In the genomic region with DNA sequence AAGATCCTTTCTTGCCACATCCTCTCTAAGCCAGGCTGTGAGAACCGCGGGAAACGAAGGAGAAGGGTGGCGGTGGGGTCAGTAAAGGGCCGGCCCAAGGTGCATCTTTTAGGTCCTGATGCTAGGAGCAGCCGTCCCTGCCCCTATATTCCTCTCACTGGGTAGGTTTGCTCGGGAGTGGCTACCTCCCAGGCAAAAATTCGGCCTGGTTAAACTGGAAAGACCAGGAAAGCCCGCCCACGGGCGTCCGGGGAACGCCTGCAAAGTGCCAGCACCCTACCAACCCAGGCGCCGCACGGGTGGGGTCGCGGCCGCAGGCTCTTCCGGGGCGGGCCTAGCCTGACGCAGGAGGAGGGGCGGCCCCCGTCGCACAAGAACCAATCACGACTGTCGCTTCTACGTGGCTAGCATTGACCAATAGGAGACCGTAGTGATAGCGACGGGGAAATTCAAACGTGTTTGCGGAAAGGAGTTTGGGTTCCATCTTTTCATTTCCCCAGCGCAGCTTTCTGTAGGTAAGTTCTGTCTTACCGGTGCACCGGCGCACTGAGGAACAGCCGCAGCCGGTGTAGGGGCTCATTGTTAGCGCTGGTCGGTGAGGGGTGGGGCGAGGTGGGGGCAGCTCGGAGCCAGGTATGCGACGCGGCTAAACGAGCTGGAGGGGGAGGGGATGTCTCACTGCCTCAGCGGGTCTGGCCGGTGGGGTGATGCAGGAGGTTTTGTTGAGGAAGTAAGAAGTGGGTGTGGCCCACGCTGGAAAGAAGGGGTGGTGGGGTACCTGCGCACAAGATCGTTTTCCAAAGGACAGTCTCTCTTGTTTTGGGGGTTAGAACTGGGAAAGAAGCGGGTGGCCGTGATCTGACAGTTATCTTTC, we compare ENCODE assay signal across 1 cellular context.
TF ChIP-seq lines count a peak whose summit lies in the region.

Gene TTK (plus strand): TSS at position 451 of the 874 bp plus-strand sequence. CDS start 1,195 bp downstream, outside the sequence.

TF ChIP-seq in GM12878, 131 proteins besides CTCF, POLR2A, EP300 and RAD21 (continued from another document and continues in another):
- TF ChIP-seq ZBTB40 (IDR thresholded peaks at IDR 0.05; ENCODE audit: borderline replicate concordance): peak; percentile 60; the same call in 1 of the 2 replicates
- TF ChIP-seq NR2C1 (IDR thresholded peaks at IDR 0.05): peak; percentile 56
- TF ChIP-seq NRF1 (conservative IDR thresholded peaks at IDR 0.05; ENCODE audit: low read depth, low read length): no peak
- no peak for TF ChIP-seq SMAD5 (IDR thresholded peaks at IDR 0.05; ENCODE audit: low read depth)
- no peak for TF ChIP-seq HCFC1 (IDR thresholded peaks at IDR 0.05; ENCODE audit: low read length)
- no peak for TF ChIP-seq JUNB (IDR thresholded peaks at IDR 0.05)
- TF ChIP-seq PAX5 (IDR thresholded peaks at IDR 0.05; ENCODE audit: borderline replicate concordance, low read depth, low read length): no peak
- peak; percentile 57 for TF ChIP-seq GABPA (IDR thresholded peaks at IDR 0.05; ENCODE audit: low read depth)
- TF ChIP-seq STAT1 (conservative IDR thresholded peaks at IDR 0.05): no peak
- no peak for TF ChIP-seq TARDBP (IDR thresholded peaks at IDR 0.05; ENCODE audit: borderline replicate concordance)
- TF ChIP-seq, protein P1, sequence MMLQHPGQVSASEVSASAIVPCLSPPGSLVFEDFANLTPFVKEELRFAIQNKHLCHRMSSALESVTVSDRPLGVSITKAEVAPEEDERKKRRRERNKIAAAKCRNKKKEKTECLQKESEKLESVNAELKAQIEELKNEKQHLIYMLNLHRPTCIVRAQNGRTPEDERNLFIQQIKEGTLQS (IDR thresholded peaks at IDR 0.05; ENCODE audit: borderline replicate concordance, extremely low read depth, low read depth, low read length): no peak
- TF ChIP-seq BMI1 (IDR thresholded peaks at IDR 0.05; ENCODE audit: borderline replicate concordance): no peak
- peak; percentile 56 to 83; a peak in 3 of 4 replicates for TF ChIP-seq BHLHE40 (IDR thresholded peaks at IDR 0.05; ENCODE audit: borderline replicate concordance in 1 of 2, low read depth in 2 of 2, low read length in 1 of 2)
- peak; percentile 7; the same call in 1 of the 2 replicates for TF ChIP-seq TAF1 (IDR thresholded peaks at IDR 0.05; ENCODE audit: borderline replicate concordance, low read depth, low read length)
- no peak for TF ChIP-seq ATF7 (IDR thresholded peaks at IDR 0.05; ENCODE audit: low read depth)
- TF ChIP-seq, protein P2, sequence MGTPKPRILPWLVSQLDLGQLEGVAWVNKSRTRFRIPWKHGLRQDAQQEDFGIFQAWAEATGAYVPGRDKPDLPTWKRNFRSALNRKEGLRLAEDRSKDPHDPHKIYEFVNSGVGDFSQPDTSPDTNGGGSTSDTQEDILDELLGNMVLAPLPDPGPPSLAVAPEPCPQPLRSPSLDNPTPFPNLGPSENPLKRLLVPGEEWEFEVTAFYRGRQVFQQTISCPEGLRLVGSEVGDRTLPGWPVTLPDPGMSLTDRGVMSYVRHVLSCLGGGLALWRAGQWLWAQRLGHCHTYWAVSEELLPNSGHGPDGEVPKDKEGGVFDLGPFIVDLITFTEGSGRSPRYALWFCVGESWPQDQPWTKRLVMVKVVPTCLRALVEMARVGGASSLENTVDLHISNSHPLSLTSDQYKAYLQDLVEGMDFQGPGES (IDR thresholded peaks at IDR 0.05): peak; percentile 47; the same call in 1 of the 2 replicates
- peak; percentile 60; the same call in 1 of the 2 replicates for TF ChIP-seq GATAD2B (conservative IDR thresholded peaks at IDR 0.05; ENCODE audit: low read depth)
- no peak for TF ChIP-seq HDAC6 (IDR thresholded peaks at IDR 0.05; ENCODE audit: unreplicated experiment)
- TF ChIP-seq POLR2AphosphoS2 (IDR thresholded peaks at IDR 0.05; ENCODE audit: low read depth, low read length): peak; percentile 28; the same call in 1 of the 2 replicates
- no peak for TF ChIP-seq ATF2 (IDR thresholded peaks at IDR 0.05; ENCODE audit: low read length)
- TF ChIP-seq NBN (IDR thresholded peaks at IDR 0.05): 0 out of 2 replicates have a peak, but pooled peaks have one; percentile 50
- 0 out of 2 replicates have a peak, but pooled peaks have one; percentile 22 for TF ChIP-seq RB1 (IDR thresholded peaks at IDR 0.05; ENCODE audit: borderline replicate concordance)
- TF ChIP-seq E2F8 (IDR thresholded peaks at IDR 0.05; ENCODE audit: low read depth, partially characterized antibody): no peak
- no peak for TF ChIP-seq ZBTB11 (CRISPR knock-in tag; IDR thresholded peaks at IDR 0.05)
- TF ChIP-seq CHD2 (IDR thresholded peaks at IDR 0.05; ENCODE audit: borderline replicate concordance, low read depth, low read length): peak; percentile 87; the same call in 1 of the 2 replicates
- TF ChIP-seq, protein P3, sequence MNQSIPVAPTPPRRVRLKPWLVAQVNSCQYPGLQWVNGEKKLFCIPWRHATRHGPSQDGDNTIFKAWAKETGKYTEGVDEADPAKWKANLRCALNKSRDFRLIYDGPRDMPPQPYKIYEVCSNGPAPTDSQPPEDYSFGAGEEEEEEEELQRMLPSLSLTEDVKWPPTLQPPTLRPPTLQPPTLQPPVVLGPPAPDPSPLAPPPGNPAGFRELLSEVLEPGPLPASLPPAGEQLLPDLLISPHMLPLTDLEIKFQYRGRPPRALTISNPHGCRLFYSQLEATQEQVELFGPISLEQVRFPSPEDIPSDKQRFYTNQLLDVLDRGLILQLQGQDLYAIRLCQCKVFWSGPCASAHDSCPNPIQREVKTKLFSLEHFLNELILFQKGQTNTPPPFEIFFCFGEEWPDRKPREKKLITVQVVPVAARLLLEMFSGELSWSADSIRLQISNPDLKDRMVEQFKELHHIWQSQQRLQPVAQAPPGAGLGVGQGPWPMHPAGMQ (IDR thresholded peaks at IDR 0.05; ENCODE audit: borderline replicate concordance): no peak
- no peak for TF ChIP-seq ZSCAN29 (IDR thresholded peaks at IDR 0.05)
- no peak for TF ChIP-seq CHD4 (IDR thresholded peaks at IDR 0.05)
- TF ChIP-seq, protein P4, sequence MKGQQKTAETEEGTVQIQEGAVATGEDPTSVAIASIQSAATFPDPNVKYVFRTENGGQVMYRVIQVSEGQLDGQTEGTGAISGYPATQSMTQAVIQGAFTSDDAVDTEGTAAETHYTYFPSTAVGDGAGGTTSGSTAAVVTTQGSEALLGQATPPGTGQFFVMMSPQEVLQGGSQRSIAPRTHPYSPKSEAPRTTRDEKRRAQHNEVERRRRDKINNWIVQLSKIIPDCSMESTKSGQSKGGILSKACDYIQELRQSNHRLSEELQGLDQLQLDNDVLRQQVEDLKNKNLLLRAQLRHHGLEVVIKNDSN (IDR thresholded peaks at IDR 0.05; ENCODE audit: borderline replicate concordance, extremely low read length, insufficient read depth, low read depth, low read length): no peak
- TF ChIP-seq, protein P5, sequence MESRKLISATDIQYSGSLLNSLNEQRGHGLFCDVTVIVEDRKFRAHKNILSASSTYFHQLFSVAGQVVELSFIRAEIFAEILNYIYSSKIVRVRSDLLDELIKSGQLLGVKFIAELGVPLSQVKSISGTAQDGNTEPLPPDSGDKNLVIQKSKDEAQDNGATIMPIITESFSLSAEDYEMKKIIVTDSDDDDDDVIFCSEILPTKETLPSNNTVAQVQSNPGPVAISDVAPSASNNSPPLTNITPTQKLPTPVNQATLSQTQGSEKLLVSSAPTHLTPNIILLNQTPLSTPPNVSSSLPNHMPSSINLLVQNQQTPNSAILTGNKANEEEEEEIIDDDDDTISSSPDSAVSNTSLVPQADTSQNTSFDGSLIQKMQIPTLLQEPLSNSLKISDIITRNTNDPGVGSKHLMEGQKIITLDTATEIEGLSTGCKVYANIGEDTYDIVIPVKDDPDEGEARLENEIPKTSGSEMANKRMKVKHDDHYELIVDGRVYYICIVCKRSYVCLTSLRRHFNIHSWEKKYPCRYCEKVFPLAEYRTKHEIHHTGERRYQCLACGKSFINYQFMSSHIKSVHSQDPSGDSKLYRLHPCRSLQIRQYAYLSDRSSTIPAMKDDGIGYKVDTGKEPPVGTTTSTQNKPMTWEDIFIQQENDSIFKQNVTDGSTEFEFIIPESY (IDR thresholded peaks at IDR 0.05): no peak
- peak; percentile 98 for TF ChIP-seq E2F4 (IDR thresholded peaks at IDR 0.05; ENCODE audit: low read depth, low read length)
- no peak for TF ChIP-seq RBBP5 (conservative IDR thresholded peaks at IDR 0.05)
